ENCODE assay signal across 23 cellular contexts in the genomic region with DNA sequence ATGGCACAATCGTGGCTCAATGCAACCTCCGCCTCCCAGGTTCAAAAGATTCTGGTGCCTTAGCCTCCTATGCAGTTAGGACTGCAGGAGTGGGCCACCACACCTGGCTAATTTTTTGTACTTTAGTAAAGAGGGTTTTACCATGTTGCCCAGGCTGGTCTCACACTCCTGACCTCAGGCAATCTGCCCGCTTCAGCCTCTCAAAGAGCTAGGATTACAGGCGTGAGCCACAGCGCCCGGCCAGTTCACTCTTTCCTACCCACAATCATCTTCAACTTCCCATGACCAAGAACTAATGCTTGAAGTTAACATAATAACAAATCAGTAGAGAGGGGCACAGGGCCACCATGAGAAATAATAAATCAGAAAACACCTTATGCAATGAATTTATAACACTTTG.
"Had no signal": no experiment of that assay in that cellular context is flagged by ENCODE, and none has a peak within 500 bp of the region (broad histone marks: within the 10 kb centered on the region; RNA-seq: fewer than 3 reads in every experiment).

No MANE protein-coding gene starts in this region.

- H3K9me3 ChIP-seq: esophagus squamous epithelium, lower lobe of right lung, mucosa of descending colon, stomach, tibial artery had no signal

- H3K27me3 Mint-ChIP-seq: effector memory CD8-positive, alpha-beta T cell; naive B cell; type B pancreatic cell had no signal

- H3K4me1 Mint-ChIP-seq: mesothelial cell of epicardium, nephron progenitor cell had no signal

- H3K4me1 ChIP-seq: esophagus squamous epithelium, tibial artery had no signal

- H3K27me3 ChIP-seq: esophagus squamous epithelium, stomach, tibial artery had no signal

- H3K9me3 Mint-ChIP-seq: effector memory CD8-positive, alpha-beta T cell; mesothelial cell of epicardium; naive B cell; nephron progenitor cell; stimulated activated effector memory CD8-positive, alpha-beta T cell treated with anti-CD3 and anti-CD28 coated beads, Interleukin-12 subunit alpha, Interleukin-12 subunit beta, amount 100 ng/mL, for 72 hours; type B pancreatic cell had no signal

- H3K27ac ChIP-seq: esophagus squamous epithelium, lower lobe of right lung, stomach, tibial artery had no signal

- ATAC-seq: effector memory CD8-positive, alpha-beta T cell; left ventricle myocardium superior; lower lobe of right lung; mucosa of descending colon; sciatic nerve; stimulated activated effector memory CD8-positive, alpha-beta T cell treated with anti-CD3 and anti-CD28 coated beads, Interleukin-12 subunit alpha, Interleukin-12 subunit beta, amount 100 ng/mL, for 72 hours had no signal

- FAIRE-seq: endometrium, keratinocyte had no signal

- H3K4me3 Mint-ChIP-seq: mesothelial cell of epicardium; naive B cell; nephron progenitor cell; stimulated activated effector memory CD8-positive, alpha-beta T cell treated with anti-CD3 and anti-CD28 coated beads, Interleukin-12 subunit alpha, Interleukin-12 subunit beta, amount 100 ng/mL, for 72 hours; type B pancreatic cell had no signal

- DNase-seq: cortex of kidney; effector memory CD8-positive, alpha-beta T cell; erythroblast; esophagus squamous epithelium; foreskin melanocyte; hypothalamus; left ventricle myocardium superior; lower lobe of right lung; mucosa of descending colon; naive B cell; nephron progenitor cell; nucleus accumbens; stimulated activated CD4-positive, alpha-beta T cell treated with anti-CD3 and anti-CD28 coated beads, Interleukin-2, amount 100 ng/mL, for 24 hours; stimulated activated CD4-positive, alpha-beta T cell treated with anti-CD3 and anti-CD28 coated beads, Interleukin-4, amount 100 ng/mL, for 24 hours; stimulated activated naive CD4-positive, alpha-beta T cell treated with Interleukin-2 at 50 U/mL for 16 hours; stomach; tibial artery had no signal

- H3K27ac Mint-ChIP-seq: mesothelial cell of epicardium; nephron progenitor cell; stimulated activated effector memory CD8-positive, alpha-beta T cell treated with anti-CD3 and anti-CD28 coated beads, Interleukin-12 subunit alpha, Interleukin-12 subunit beta, amount 100 ng/mL, for 72 hours; type B pancreatic cell had no signal

- H3K4me3 ChIP-seq: esophagus squamous epithelium, lower lobe of right lung, mucosa of descending colon, stomach, tibial artery had no signal
